1 cellular context compared by ENCODE assay signal in the genomic region with DNA sequence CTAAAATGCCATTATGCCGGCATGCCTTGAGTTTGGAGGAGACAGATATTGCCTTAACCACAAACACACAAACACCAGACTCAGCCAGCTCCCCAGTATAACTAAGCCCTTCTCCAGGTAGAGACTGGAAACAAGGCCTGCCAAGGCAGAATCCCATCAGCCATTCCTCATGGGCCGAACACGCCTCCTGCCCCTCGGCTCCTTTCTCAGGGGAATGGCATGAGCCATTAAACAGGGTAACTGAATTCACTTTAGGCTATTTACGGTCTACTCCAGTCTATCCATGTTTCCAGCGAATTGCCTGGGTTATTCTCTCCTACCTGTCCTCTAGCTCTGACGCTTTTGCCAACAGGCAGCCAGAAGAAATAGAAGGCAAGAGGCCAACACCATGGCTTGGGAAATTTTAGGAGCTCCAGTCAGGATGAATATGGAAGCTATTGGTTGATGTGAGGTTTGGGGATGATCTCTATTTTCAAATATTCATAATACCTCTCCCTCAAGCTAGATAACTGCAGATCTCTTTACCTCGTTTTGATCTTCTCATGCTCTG.
TF ChIP-seq lines count a peak whose summit lies in the region.

No MANE protein-coding gene starts in this region.

TF ChIP-seq in GM12878, 131 proteins besides CTCF, POLR2A, EP300 and RAD21:
- TF ChIP-seq FOS (IDR thresholded peaks at IDR 0.05; ENCODE audit: borderline replicate concordance, extremely low read depth, insufficient read length) (no peak), RUNX3 (IDR thresholded peaks at IDR 0.05; ENCODE audit: low read length) (peak; percentile 3; the same call in 1 of the 2 replicates)
